ENCODE assay signal across 27 cellular contexts in the genomic region with DNA sequence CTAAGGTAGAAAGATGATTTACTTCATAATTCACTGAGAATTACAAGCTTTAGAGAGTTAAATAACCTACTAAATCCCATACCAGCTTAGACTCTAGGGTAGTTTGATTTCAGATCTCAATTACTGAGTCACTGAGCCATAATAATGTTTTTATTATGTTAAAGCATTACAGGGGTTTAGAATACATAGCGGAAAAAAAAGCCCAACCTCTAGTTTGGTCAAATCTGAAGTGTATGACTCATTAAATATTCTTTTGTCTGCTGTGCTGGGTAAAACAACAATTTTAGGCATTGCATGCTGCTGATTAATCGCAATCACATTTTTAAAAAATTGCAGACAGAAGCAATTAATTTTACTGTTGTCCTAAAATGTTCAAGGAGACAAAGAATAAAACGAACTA. TPM values are rescaled to one million over a fixed set of nuclear protein-coding genes. Genes with fewer than 3 reads are reported as not detected.
"Had no signal": no experiment of that assay in that cellular context is flagged by ENCODE, and none has a peak within 500 bp of the region (broad histone marks: within the 10 kb centered on the region; RNA-seq: fewer than 3 reads in every experiment).

No MANE protein-coding gene starts in this region.

- H3K27ac ChIP-seq: ascending aorta, breast epithelium, SJSA1 had no signal

- H3K4me1 ChIP-seq: ascending aorta, breast epithelium, SJSA1 had no signal

- DNase-seq: activated B cell treated with CpG ODN at 0.5 μM for 24 hours; activated CD4-positive, alpha-beta T cell treated with anti-CD3 and anti-CD28 coated beads for 1 hour; activated CD4-positive, alpha-beta T cell treated with anti-CD3 and anti-CD28 coated beads, Interleukin-2, amount 10 ng/mL, durations not matched to agents 24 days and 14 days; activated CD4-positive, alpha-beta T cell treated with anti-CD3 and anti-CD28 coated beads, Interleukin-2, amount 50 U/mL, for 48 hours; activated CD8-positive, alpha-beta memory T cell treated with anti-CD3 and anti-CD28 coated beads, Interleukin-2, amount 10 ng/mL, durations not matched to agents 7 days and 5 days; activated effector memory CD4-positive, alpha-beta T cell treated with Interleukin-2 at 50 U/mL for 16 hours; activated naive CD4-positive, alpha-beta T cell; activated naive CD8-positive, alpha-beta T cell treated with anti-CD3 and anti-CD28 coated beads, Interleukin-2, amount 50 U/mL, for 24 hours; activated T-cell treated with anti-CD3 and anti-CD28 coated beads, Interleukin-2, amount 50 U/mL, for 24 hours; amniotic stem cell; caudate nucleus; Kasumi-1; KBM-7; NCI-H1092; NCI-H1930; NCI-H345; NCI-H510A; NCI-H526 treated with DMSO at 0.1 percent for 48 hours; OCI-M1; SHP77; T-helper 17 cell; T-helper 9 cell had no signal

- H3K27ac Mint-ChIP-seq: activated B cell treated with CpG ODN at 0.5 μM for 24 hours; activated CD4-positive, alpha-beta T cell treated with anti-CD3 and anti-CD28 coated beads, Interleukin-2, amount 10 ng/mL, durations not matched to agents 24 days and 14 days; activated CD8-positive, alpha-beta memory T cell treated with anti-CD3 and anti-CD28 coated beads, Interleukin-2, amount 10 ng/mL, durations not matched to agents 7 days and 5 days; activated naive CD4-positive, alpha-beta T cell treated with anti-CD3 and anti-CD28 coated beads, Interleukin-2, amount 50 U/mL, for 72 hours; activated naive CD8-positive, alpha-beta T cell treated with anti-CD3 and anti-CD28 coated beads, Interleukin-2, amount 50 U/mL, for 24 hours; activated T-cell treated with anti-CD3 and anti-CD28 coated beads, Interleukin-2, amount 50 U/mL, for 24 hours; activated T-helper 1 cell treated with anti-CD3 and anti-CD28 coated beads, Interleukin-12 subunit alpha, Interleukin-12 subunit beta, Interleukin-2, Interleukin-4 antibody, amounts not matched to agents 30 ng/mL and 10 ng/mL and 1 ng/mL, durations not matched to agents 14 hours and 24 hours and 36 hours; T-helper 17 cell had no signal

- H3K4me1 Mint-ChIP-seq: activated B cell treated with CpG ODN at 0.5 μM for 24 hours; activated CD4-positive, alpha-beta T cell treated with anti-CD3 and anti-CD28 coated beads, Interleukin-2, amount 10 ng/mL, durations not matched to agents 24 days and 14 days; activated CD8-positive, alpha-beta memory T cell treated with anti-CD3 and anti-CD28 coated beads, Interleukin-2, amount 10 ng/mL, durations not matched to agents 7 days and 5 days; activated naive CD8-positive, alpha-beta T cell treated with anti-CD3 and anti-CD28 coated beads, Interleukin-2, amount 50 U/mL, for 24 hours; T-helper 17 cell had no signal

- H3K36me3 ChIP-seq: ascending aorta, breast epithelium, SJSA1 had no signal

- ATAC-seq: activated CD8-positive, alpha-beta memory T cell treated with anti-CD3 and anti-CD28 coated beads, Interleukin-2, amount 10 ng/mL, durations not matched to agents 7 days and 5 days; activated naive CD4-positive, alpha-beta T cell treated with anti-CD3 and anti-CD28 coated beads, Interleukin-2, amount 50 U/mL, for 72 hours; activated naive CD8-positive, alpha-beta T cell treated with anti-CD3 and anti-CD28 coated beads, Interleukin-2, amount 50 U/mL, for 24 hours; T-helper 17 cell had no signal

- H3K27me3 Mint-ChIP-seq: activated B cell treated with CpG ODN at 0.5 μM for 24 hours; activated CD4-positive, alpha-beta T cell treated with anti-CD3 and anti-CD28 coated beads, Interleukin-2, amount 10 ng/mL, durations not matched to agents 24 days and 14 days; activated CD8-positive, alpha-beta memory T cell treated with anti-CD3 and anti-CD28 coated beads, Interleukin-2, amount 10 ng/mL, durations not matched to agents 7 days and 5 days; activated naive CD8-positive, alpha-beta T cell treated with anti-CD3 and anti-CD28 coated beads, Interleukin-2, amount 50 U/mL, for 24 hours; activated T-cell treated with anti-CD3 and anti-CD28 coated beads, Interleukin-2, amount 50 U/mL, for 24 hours; T-helper 17 cell had no signal

- H3K4me3 Mint-ChIP-seq: activated B cell treated with CpG ODN at 0.5 μM for 24 hours; activated CD4-positive, alpha-beta T cell treated with anti-CD3 and anti-CD28 coated beads, Interleukin-2, amount 10 ng/mL, durations not matched to agents 24 days and 14 days; activated CD8-positive, alpha-beta memory T cell treated with anti-CD3 and anti-CD28 coated beads, Interleukin-2, amount 10 ng/mL, durations not matched to agents 7 days and 5 days; activated naive CD8-positive, alpha-beta T cell treated with anti-CD3 and anti-CD28 coated beads, Interleukin-2, amount 50 U/mL, for 24 hours; activated T-cell treated with anti-CD3 and anti-CD28 coated beads, Interleukin-2, amount 50 U/mL, for 24 hours; activated T-helper 1 cell treated with anti-CD3 and anti-CD28 coated beads, Interleukin-12 subunit alpha, Interleukin-12 subunit beta, Interleukin-2, Interleukin-4 antibody, amounts not matched to agents 30 ng/mL and 10 ng/mL and 1 ng/mL, durations not matched to agents 14 hours and 24 hours and 36 hours; T-helper 17 cell had no signal

- H3K4me3 ChIP-seq: ascending aorta, breast epithelium, SJSA1 had no signal

- H3K9me3 ChIP-seq: ascending aorta, breast epithelium, SJSA1 had no signal

- H3K36me3 Mint-ChIP-seq: activated CD8-positive, alpha-beta memory T cell treated with anti-CD3 and anti-CD28 coated beads, Interleukin-2, amount 10 ng/mL, durations not matched to agents 7 days and 5 days; activated naive CD4-positive, alpha-beta T cell treated with anti-CD3 and anti-CD28 coated beads, Interleukin-2, amount 50 U/mL, for 72 hours had no signal

- H3K27me3 ChIP-seq: ascending aorta, SJSA1 had no signal

RNA-seq across cellular contexts. Expression of a gene that starts 48.5 kb away (rescaled TPM):
- total RNA-seq: activated B cell treated with CpG ODN at 0.5 μM for 24 hours; activated CD4-positive, alpha-beta T cell treated with anti-CD3 and anti-CD28 coated beads, Interleukin-2, amount 10 ng/mL, durations not matched to agents 24 days and 14 days; activated CD8-positive, alpha-beta memory T cell treated with anti-CD3 and anti-CD28 coated beads, Interleukin-2, amount 10 ng/mL, durations not matched to agents 7 days and 5 days; activated naive CD4-positive, alpha-beta T cell treated with anti-CD3 and anti-CD28 coated beads, Interleukin-2, amount 50 U/mL, for 72 hours; activated T-helper 1 cell treated with anti-CD3 and anti-CD28 coated beads, Interleukin-12 subunit alpha, Interleukin-12 subunit beta, Interleukin-2, Interleukin-4 antibody, amounts not matched to agents 30 ng/mL and 10 ng/mL and 1 ng/mL, durations not matched to agents 14 hours and 24 hours and 36 hours; ascending aorta; T-helper 17 cell had no signal
